Comparison of ENCODE assay signal across 8 cellular contexts in the genomic region with DNA sequence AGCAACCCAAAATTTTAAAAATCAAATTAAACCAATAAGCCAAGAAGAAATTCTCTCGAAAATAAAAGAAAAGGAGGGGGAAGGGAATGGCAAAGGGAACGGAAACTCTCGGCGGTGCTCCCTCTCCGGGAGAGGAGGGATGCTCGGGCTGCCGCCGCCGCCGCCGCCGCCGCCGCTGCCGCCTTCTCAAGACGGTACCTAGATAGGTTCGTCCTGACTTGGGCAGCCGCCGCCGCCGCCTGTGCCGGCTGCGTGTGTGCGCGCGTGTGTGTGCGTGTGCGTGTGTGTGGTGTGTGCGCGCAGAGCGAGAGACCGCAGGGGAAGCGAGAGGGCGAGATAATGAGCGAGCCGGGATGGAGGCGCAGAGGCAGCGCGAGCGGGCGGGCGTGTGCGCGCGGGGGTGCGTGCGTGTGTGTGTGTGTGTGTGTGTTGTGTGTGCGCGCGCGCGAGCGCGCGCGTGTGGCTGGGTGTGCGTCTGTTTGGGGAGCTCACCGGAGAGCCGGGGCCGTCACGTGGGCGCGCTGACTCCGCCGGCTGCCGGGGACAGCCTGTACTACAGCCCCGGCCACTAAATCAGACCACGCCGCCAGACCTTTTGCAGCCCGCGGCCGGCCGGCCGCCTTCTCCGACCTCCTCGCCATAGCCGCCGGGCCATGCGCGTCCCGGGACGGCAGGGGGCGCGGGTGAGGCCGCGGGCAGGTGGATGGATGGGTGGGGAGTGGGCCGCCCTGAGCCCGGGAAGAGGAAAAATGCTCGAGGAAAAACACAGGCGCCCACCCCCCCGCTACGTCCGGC.
DNase-seq lines count a peak whose midpoint lies in the region; ATAC-seq, FAIRE-seq and TF ChIP-seq lines count a peak whose summit lies in the region.

No MANE protein-coding gene starts in this region.

- H3K18ac ChIP-seq in trophoblast cell (ENCODE audit: low read length), result no peak overlapping the region

- H4K91ac ChIP-seq in trophoblast cell (ENCODE audit: low read depth, low read length), result no peak overlapping the region

- H2BK12ac ChIP-seq in trophoblast cell (ENCODE audit: low read length), result no peak overlapping the region

- CTCF ChIA-PET in SK-N-SH (lab: Yijun Ruan, JAX), result interaction anchor here (0.8 to 1.3 kb wide), 4 partner anchors 16 to 43 kb away, joined by 3 to 8 read pairs (median 4); no protein-coding TSS in a partner anchor

- no peak overlapping the region for H3K4ac ChIP-seq in trophoblast cell (ENCODE audit: low read depth, low read length)

- H3K79me2 ChIP-seq in SK-N-SH (ENCODE audit: insufficient read depth) (no peaks in the 10 kb centered on the region), trophoblast cell (ENCODE audit: control insufficient read depth, insufficient read depth, low read length, poor library complexity) (no peaks in the 10 kb centered on the region)

- no peak overlapping the region for H3K9ac ChIP-seq in SK-N-SH
- H3K9ac ChIP-seq in trophoblast cell (ENCODE audit: low read length), result no peak overlapping the region

- TF ChIP-seq POLR2A in H54 (IDR thresholded peaks at IDR 0.05; ENCODE audit: low read depth, low read length) (no peak), adrenal gland (IDR thresholded peaks at IDR 0.05) (peak in 1 of 2 donors; percentile 40)

- H3K4me1 ChIP-seq in SK-N-SH (ENCODE audit: control insufficient read depth in 1 of 2, insufficient read depth in 2 of 2, low read depth in 1 of 2, low read length in 1 of 2) (no peaks in the 10 kb centered on the region; a peak in 1 of 4 replicates), adrenal gland (replicated peaks in 1 of 2) (peaks cover 15 to 16% of the 10 kb centered on the region in 2 donors), heart right ventricle (peaks cover 0 to 38% (median 22%) of the 10 kb centered on the region in 9 donors), trophoblast cell (ENCODE audit: control insufficient read depth in 1 of 2, insufficient read depth in 2 of 2, low read length in 2 of 2) (peaks cover 11 to 19% of the 10 kb centered on the region in 2 experiments)

- TF ChIP-seq CTCF in SK-N-SH (IDR thresholded peaks at IDR 0.05), result peak; percentile 71
- peak; percentile 34 to 68 (median 52) for TF ChIP-seq CTCF in adrenal gland (IDR thresholded peaks at IDR 0.05)
- TF ChIP-seq CTCF in heart right ventricle (IDR thresholded peaks at IDR 0.05), result peak; percentile 52 to 74 (median 65)

- H3K27ac ChIP-seq in SK-N-SH (ENCODE audit: low read depth in 2 of 2, low read length in 1 of 2) (no peak overlapping the region), adrenal gland (peak overlapping the region in 2 of 5 donors; percentile 42 to 48), heart right ventricle (peak overlapping the region in 9 of 10 donors; percentile 8 to 73 (median 58)), trophoblast cell (ENCODE audit: low read depth, low read length) (no peak overlapping the region)

- peak; percentile 84 to 94 (median 88) for ATAC-seq in heart right ventricle

- intact Hi-C loops in adrenal gland (cut with DNase I) (no loop called here), heart right ventricle (cut with DNase I) (loop anchor here in 2 of 10 donors (2.0 to 5.0 kb wide), 2 partner anchors 78 to 110 kb away; partner anchors contain the start of gene DHX15 (in 1 of the 2))

- H2BK120ac ChIP-seq in trophoblast cell (ENCODE audit: insufficient read depth, low read length, poor library complexity), result no peak overlapping the region

- H4K8ac ChIP-seq in trophoblast cell (ENCODE audit: low read depth, low read length), result no peak overlapping the region

- no peak overlapping the region for H4K12ac ChIP-seq in trophoblast cell (ENCODE audit: low read depth, low read length)

- no peaks in the 10 kb centered on the region for H3K36me3 ChIP-seq in SK-N-SH (replicated peaks in 1 of 2; ENCODE audit: control insufficient read depth in 1 of 2, insufficient read depth in 2 of 2, low read length in 1 of 2)
- H3K36me3 ChIP-seq in adrenal gland (replicated peaks in 1 of 2), result no peaks in the 10 kb centered on the region
- no peaks in the 10 kb centered on the region for H3K36me3 ChIP-seq in heart right ventricle
- H3K36me3 ChIP-seq in trophoblast cell (ENCODE audit: control insufficient read depth in 1 of 2, insufficient read depth in 2 of 2, low read length in 2 of 2), result no peaks in the 10 kb centered on the region

- POLR2A ChIA-PET in SK-N-SH (lab: Yijun Ruan, JAX), result no interaction called here

- H3K9me2 ChIP-seq in SK-N-SH, result no peaks in the 10 kb centered on the region

- H2BK5ac ChIP-seq in trophoblast cell (ENCODE audit: low read depth, low read length, poor library complexity), result no peak overlapping the region

- no peak overlapping the region for H3K23ac ChIP-seq in trophoblast cell (ENCODE audit: low read length)

- H3K4me3 ChIP-seq in SK-N-SH (ENCODE audit: low read depth in 2 of 2, low read length in 1 of 2) (peak overlapping the region; percentile 45 to 80), adrenal gland (peak overlapping the region in 3 of 4 donors; percentile 25 to 74 (median 49)), heart right ventricle (peak overlapping the region; percentile 52 to 79 (median 68)), trophoblast cell (ENCODE audit: low read depth, low read length) (peak overlapping the region; percentile 91)

- no peaks in the 10 kb centered on the region for H4K20me1 ChIP-seq in SK-N-SH (ENCODE audit: insufficient read depth)

- no peaks in the 10 kb centered on the region for H3K9me3 ChIP-seq in SK-N-SH
- no peaks in the 10 kb centered on the region for H3K9me3 ChIP-seq in adrenal gland (replicated peaks in 1 of 3)
- H3K9me3 ChIP-seq in heart right ventricle, result no peaks in the 10 kb centered on the region
- H3K9me3 ChIP-seq in trophoblast cell (ENCODE audit: insufficient read depth, low read depth, low read length), result no peaks in the 10 kb centered on the region

- H3K4me2 ChIP-seq in SK-N-SH, result peak overlapping the region; percentile 89
- H3K4me2 ChIP-seq in trophoblast cell (ENCODE audit: low read length), result peak overlapping the region; percentile 92

- WGBS in SK-N-SH (ENCODE audit: low lambda C conversion rate), result 3% methylated on average over 22 of the region's 93 CpGs
- WGBS in adrenal gland, 4 donors, result 0% methylated on average over 33 to 93 of the region's 93 CpGs
- WGBS in heart right ventricle, 2 donors, result 0% methylated on average over 71 to 93 of the region's 93 CpGs
- no CpG with 5 or more reads among the region's 93 CpGs for WGBS in trophoblast cell (ENCODE audit: extremely low coverage, insufficient coverage, insufficient read length)

- H3K79me1 ChIP-seq in trophoblast cell (ENCODE audit: low read length), result no peaks in the 10 kb centered on the region

- H2AFZ ChIP-seq in SK-N-SH (ENCODE audit: low read depth) (peak overlapping the region; percentile 73; the same call in 1 of the 2 replicates), trophoblast cell (ENCODE audit: insufficient read depth, low read length, poor library complexity) (peak overlapping the region; percentile 79)

- TF ChIP-seq EP300 in SK-N-SH (IDR thresholded peaks at IDR 0.05; ENCODE audit: borderline replicate concordance in 1 of 2, low read depth in 1 of 2, low read length in 1 of 2), result 0 out of 4 replicates have a peak, but pooled peaks of 1 of the 2 experiments have one; percentile 34

- no peak for TF ChIP-seq RAD21 in SK-N-SH (IDR thresholded peaks at IDR 0.05; ENCODE audit: low read length)

- peaks cover 17% of the 10 kb centered on the region for H3F3A ChIP-seq in SK-N-SH (replicated peaks; ENCODE audit: insufficient read depth)

- H3K27me3 ChIP-seq in SK-N-SH (ENCODE audit: insufficient read depth) (peaks cover 25% of the 10 kb centered on the region), adrenal gland (peaks cover 9% of the 10 kb centered on the region), heart right ventricle (peaks cover 0 to 70% (median 19%) of the 10 kb centered on the region in 7 donors), trophoblast cell (ENCODE audit: insufficient read depth, low read length) (peaks cover 17% of the 10 kb centered on the region)

- DNase-seq in EL (peak; percentile 80), H54 (ENCODE audit: insufficient read length, low spot score) (peak; percentile 95), M059J (ENCODE audit: low read depth) (peak; percentile 78), SK-N-SH (peak; percentile 91), adrenal gland (peak; percentile 72 to 88 (median 80)), heart right ventricle (peak; percentile 80 to 83), trophoblast cell (peak; percentile 55 to 80), DMS153 (lab: John Stamatoyannopoulos, UW) (no peak)

- H2AK5ac ChIP-seq in trophoblast cell (ENCODE audit: low read length), result no peak overlapping the region

- H3K14ac ChIP-seq in trophoblast cell (ENCODE audit: low read length), result no peak overlapping the region

- no peak for FAIRE-seq in H54 (lab: Jason Lieb, UNC)

TF ChIP-seq in SK-N-SH, 30 proteins besides CTCF, POLR2A, EP300 and RAD21:
- TF ChIP-seq YY1 (IDR thresholded peaks at IDR 0.05; ENCODE audit: low read depth) (no peak), MAX (IDR thresholded peaks at IDR 0.05; ENCODE audit: low read depth) (peak; percentile 43), MXI1 (IDR thresholded peaks at IDR 0.05; ENCODE audit: low read depth, low read length) (peak; percentile 62; the same call in 1 of the 2 replicates), RCOR1 (IDR thresholded peaks at IDR 0.05; ENCODE audit: low read length) (no peak), USF2 (IDR thresholded peaks at IDR 0.05; ENCODE audit: borderline replicate concordance, low read depth, low read length) (no peak; the same call in 1 of the 2 replicates)
- TF ChIP-seq, protein P1, sequence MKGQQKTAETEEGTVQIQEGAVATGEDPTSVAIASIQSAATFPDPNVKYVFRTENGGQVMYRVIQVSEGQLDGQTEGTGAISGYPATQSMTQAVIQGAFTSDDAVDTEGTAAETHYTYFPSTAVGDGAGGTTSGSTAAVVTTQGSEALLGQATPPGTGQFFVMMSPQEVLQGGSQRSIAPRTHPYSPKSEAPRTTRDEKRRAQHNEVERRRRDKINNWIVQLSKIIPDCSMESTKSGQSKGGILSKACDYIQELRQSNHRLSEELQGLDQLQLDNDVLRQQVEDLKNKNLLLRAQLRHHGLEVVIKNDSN (IDR thresholded peaks at IDR 0.05; ENCODE audit: borderline replicate concordance, low read depth), result peak; percentile 82

Comparison
In these comparisons a context has a peak if more than half of its experiments do, and no peak if none do; other contexts are left out.
1. H3K27ac ChIP-seq: peak in heart right ventricle (9 of 10); none in SK-N-SH (0 of 2) and trophoblast cell (single experiment).
2. Peak in every context shown above with its lines, with median percentiles within 50 percentile points of each other: H3K4me3 ChIP-seq and CTCF ChIP-seq.